2 cellular contexts compared by ENCODE assay signal in genomic region chrX:70468709-70469108, GRCh38.
TF ChIP-seq lines count a peak whose summit lies in the region.

No MANE protein-coding gene starts in this region.

TF ChIP-seq in HepG2, 621 proteins besides CTCF, POLR2A, EP300 and RAD21:
- TF ChIP-seq ZFY (CRISPR knock-in tag; IDR thresholded peaks at IDR 0.05) = no peak
- TF ChIP-seq ATF7 (IDR thresholded peaks at IDR 0.05) = peak; percentile 73
- no peak for TF ChIP-seq ATF7 (CRISPR knock-in tag; IDR thresholded peaks at IDR 0.05)

TF ChIP-seq in HEK293, 187 proteins besides CTCF, POLR2A, EP300 and RAD21:
- TF ChIP-seq ZNF362 (tag by site-specific recombination; IDR thresholded peaks at IDR 0.05) (no peak), ATF2 (tag by site-specific recombination; IDR thresholded peaks at IDR 0.05; ENCODE audit: low read depth) (peak; percentile 77)
TF ChIP-seq in HEK293: peak in this region for 1.
